In genomic region chr4:153327247-153327646, GRCh38 we compare ENCODE assay signal across 15 cellular contexts. TPM values are rescaled to one million over a fixed set of nuclear protein-coding genes. Genes with fewer than 3 reads are reported as not detected.
DNase-seq lines count a peak whose midpoint lies in the region; ATAC-seq, FAIRE-seq and TF ChIP-seq lines count a peak whose summit lies in the region.
"Had no signal": no experiment of that assay in that cellular context is flagged by ENCODE, and none has a peak within 500 bp of the region (broad histone marks: within the 10 kb centered on the region; RNA-seq: fewer than 3 reads in every experiment).

No MANE protein-coding gene starts in this region.

- H3K4me1 ChIP-seq in OCI-LY3 (ENCODE audit: low read length) (peaks cover 11% of the 10 kb centered on the region), thoracic aorta (ENCODE audit: control insufficient read depth in 1 of 2, low read depth in 2 of 2) (peaks cover 6 to 14% of the 10 kb centered on the region in 2 donors), A673 (ENCODE audit: insufficient read depth, low read length, poor library complexity, severe bottlenecking) (no peaks in the 10 kb centered on the region), endodermal cell (ENCODE audit: control insufficient read depth, insufficient read depth, low read length) (no peaks in the 10 kb centered on the region)
- H3K4me1 ChIP-seq: BLaER1, HAP-1 had no signal

- BruUV-seq in A673 (replicated peaks; lab: Mats Ljungman, UMichigan), result no TSS peak

- H3K4me1 Mint-ChIP-seq in endodermal cell, result no peaks in the 10 kb centered on the region

- TF ChIP-seq CTCF in OCI-LY3 (IDR thresholded peaks at IDR 0.05; ENCODE audit: low read depth, low read length) (0 out of 2 replicates have a peak, but pooled peaks have one; percentile 13), thoracic aorta (IDR thresholded peaks at IDR 0.05) (no peak), GM13977 (IDR thresholded peaks at IDR 0.05; ENCODE audit: extremely low read depth, insufficient read depth, missing control alignments) (no peak), A673 (conservative IDR thresholded peaks at IDR 0.05; ENCODE audit: low read depth, low read length) (no peak), endodermal cell (conservative IDR thresholded peaks at IDR 0.05) (no peak)

- peak; percentile 57 for FAIRE-seq in GM18507 (lab: Jason Lieb, UNC)
- FAIRE-seq: HepG2 had no signal

- intact Hi-C loops in A673 (cut with micrococcal nuclease; ENCODE audit: unreplicated experiment), result no loop called here

- no peaks in the 10 kb centered on the region for H3K9me3 Mint-ChIP-seq in endodermal cell

- H3K4me2 ChIP-seq in OCI-LY3 (ENCODE audit: low read length), result peak overlapping the region; percentile 51
- H3K4me2 ChIP-seq: BLaER1 had no signal

- ATAC-seq in GM21529 (IDR thresholded peaks at IDR 0.05; ENCODE audit: unreplicated experiment), result peak; percentile 65
- no peak for ATAC-seq in thoracic aorta (ENCODE audit: insufficient number of reproducible peaks, low FRiP score, low read depth)
- ATAC-seq: HepG2 had no signal

- 0 out of 2 replicates have a peak overlapping the region, but pooled peaks have one; percentile 4 for H2AFZ ChIP-seq in OCI-LY3 (ENCODE audit: low read depth, low read length)

- H3K9ac ChIP-seq in OCI-LY3 (ENCODE audit: low read length), result no peak overlapping the region
- H3K9ac ChIP-seq in endodermal cell (ENCODE audit: extremely low read depth, low read length, poor library complexity, severe bottlenecking), result no peak overlapping the region
- H3K9ac ChIP-seq: BLaER1 had no signal

- CTCF ChIA-PET in A673 (lab: Charles Lee), result no interaction called here

- H3K4me3 ChIP-seq in OCI-LY3 (ENCODE audit: low read length) (peak overlapping the region; percentile 9; the same call in 1 of the 2 replicates), thoracic aorta (no peak overlapping the region), A673 (ENCODE audit: low read depth, low read length, poor library complexity, severe bottlenecking) (no peak overlapping the region), endodermal cell (ENCODE audit: low read length) (no peak overlapping the region)
- H3K4me3 ChIP-seq: BLaER1, HAP-1 had no signal

- H3K27ac ChIP-seq in OCI-LY3 (ENCODE audit: low read length) (no peak overlapping the region), thoracic aorta (peak overlapping the region; percentile 30 to 57), A673 (ENCODE audit: low read depth, low read length, poor library complexity, severe bottlenecking) (no peak overlapping the region), endodermal cell (ENCODE audit: low read depth, low read length) (no peak overlapping the region)
- H3K27ac ChIP-seq: BLaER1 had no signal

- H3K4me3 Mint-ChIP-seq in endodermal cell, result no peak overlapping the region

- no peaks in the 10 kb centered on the region for H4K20me1 ChIP-seq in OCI-LY3 (ENCODE audit: insufficient read depth, low read length)
- H4K20me1 ChIP-seq: BLaER1 had no signal

- POLR2A ChIA-PET in A673 (lab: Charles Lee; ENCODE audit: low non-redundant PET), result interaction anchor here (0.7 kb wide), 1 partner anchor 26 kb away, joined by 13 read pairs; no protein-coding TSS in a partner anchor

- H3K36me3 Mint-ChIP-seq in endodermal cell (ENCODE audit: low read depth), result peaks cover 25% of the 10 kb centered on the region

- no peaks in the 10 kb centered on the region for H3K79me2 ChIP-seq in OCI-LY3 (ENCODE audit: low read length)

- in situ Hi-C loops in GM13977 (cut with MboI; ENCODE audit: low pct_unique_long_range_greater_than_20kb, low sequenced_read_pairs, unreplicated experiment), result loop anchor here (25.0 kb wide), 1 partner anchor 435 kb away; the partner anchor contains the start of gene RNF175

- H3K27me3 Mint-ChIP-seq in endodermal cell (ENCODE audit: insufficient read depth), result no peaks in the 10 kb centered on the region

- H3K36me3 ChIP-seq in OCI-LY3 (replicated peaks; ENCODE audit: low read depth, low read length) (peaks cover 3% of the 10 kb centered on the region), thoracic aorta (no peaks in the 10 kb centered on the region), A673 (ENCODE audit: insufficient read depth, low read length, poor library complexity, severe bottlenecking) (peaks cover 38% of the 10 kb centered on the region), endodermal cell (ENCODE audit: control insufficient read depth, insufficient read depth, low read length) (peaks cover 91% of the 10 kb centered on the region)
- H3K36me3 ChIP-seq: BLaER1 had no signal

- H3K27me3 ChIP-seq in OCI-LY3 (ENCODE audit: low read depth, low read length), result no peaks in the 10 kb centered on the region
- H3K27me3 ChIP-seq in thoracic aorta (replicated peaks; ENCODE audit: insufficient read depth), result no peaks in the 10 kb centered on the region
- H3K27me3 ChIP-seq in A673 (replicated peaks; ENCODE audit: insufficient read depth, low read depth, low read length, poor library complexity), result no peaks in the 10 kb centered on the region
- H3K27me3 ChIP-seq in endodermal cell (ENCODE audit: control insufficient read depth, insufficient read depth, low read length, poor library complexity, severe bottlenecking), result no peaks in the 10 kb centered on the region
- H3K27me3 ChIP-seq: BLaER1 had no signal

- DNase-seq in GM18507 (ENCODE audit: extremely low spot score, insufficient read length, low read depth), result no peak
- DNase-seq in thoracic aorta (ENCODE audit: low spot score), result no peak
- no peak for DNase-seq in GM13977 (ENCODE audit: low spot score)
- DNase-seq in A673 (ENCODE audit: low spot score), result no peak
- no peak for DNase-seq in endodermal cell
- DNase-seq: EL, NCI-H1105 treated with DMSO at 0.1 percent for 48 hours, NCI-H187 treated with DMSO at 0.1 percent for 48 hours, NCI-H2171, RPMI8226 had no signal

- H3K9me3 ChIP-seq in OCI-LY3 (ENCODE audit: insufficient read depth, low read length), result no peaks in the 10 kb centered on the region
- no peaks in the 10 kb centered on the region for H3K9me3 ChIP-seq in thoracic aorta
- no peaks in the 10 kb centered on the region for H3K9me3 ChIP-seq in A673 (ENCODE audit: low read depth, low read length, poor library complexity, severe bottlenecking)
- H3K9me3 ChIP-seq in endodermal cell (ENCODE audit: control insufficient read depth, low read length), result no peaks in the 10 kb centered on the region
- H3K9me3 ChIP-seq: BLaER1, HAP-1 had no signal

- WGBS in endodermal cell (ENCODE audit: insufficient coverage in 1 of 2, insufficient read length in 1 of 2), 2 experiments, result 80 to 93% methylated on average over 1 of the region's 1 CpG

- no peak overlapping the region for H3K27ac Mint-ChIP-seq in endodermal cell

RNA-seq across cellular contexts. Expression of gene MND1, which starts 17.2 kb away (rescaled TPM):
- total RNA-seq in thoracic aorta, result 1 to 10 TPM in 1 of 2 donors, not detected in 1; 3.0 TPM
- total RNA-seq in A673 (2021), result 43.7 and 46.8 TPM in 2 replicates
- 10 to 100 TPM; 15.4 to 30.3 TPM for total RNA-seq in endodermal cell
- 26.8 TPM for polyA plus RNA-seq in endodermal cell (2013, experiment 1 of 2)
- 26.3 TPM for polyA plus RNA-seq in endodermal cell (2013, experiment 2 of 2)

Comparison
In these comparisons a context has a peak if more than half of its experiments do, and no peak if none do; other contexts are left out.
1. H3K27ac ChIP-seq: peak in thoracic aorta (2 of 2); none in OCI-LY3 (single experiment), A673 (single experiment) and endodermal cell (single experiment).
2. RNA of gene MND1, which starts 17.2 kb away (total RNA-seq): 43.7 to 46.8 TPM in A673 and 15.4 to 30.3 TPM in endodermal cell; 3.0 TPM in thoracic aorta; every median in the first group is over 4 times any median in the second.